In genomic region chr11:119148855-119149370, GRCh38 we compare ENCODE assay signal across 8 cellular contexts. TPM values are rescaled to one million over a fixed set of nuclear protein-coding genes. Genes with fewer than 3 reads are reported as not detected.
A peak's percentile ranks its signal among the peaks of the same experiment; 100 is the strongest.
DNase-seq lines count a peak whose midpoint lies in the region; ATAC-seq and TF ChIP-seq lines count a peak whose summit lies in the region.

TSS of gene ABCG4 (plus strand) at chr11:119149052. CDS start at chr11:119149966, 914 bp downstream.

- intact Hi-C loops in activated B cell treated with CpG ODN at 0.5 μM for 24 hours (cut with micrococcal nuclease), result loop anchor here (5.0 kb wide), 1 partner anchor 133 kb away; no protein-coding TSS in a partner anchor

- peaks cover 12% of the 10 kb centered on the region for H3K4me1 Mint-ChIP-seq in activated B cell treated with CpG ODN at 0.5 μM for 24 hours
- peaks cover 12 to 14% of the 10 kb centered on the region in 2 donors for H3K4me1 Mint-ChIP-seq in natural killer cell treated with Interleukin-12 subunit alpha and Interleukin-12 subunit beta and Interleukin-15 and Interleukin-18, amount 100 ng/mL, for 72 hours (ENCODE audit: low read depth in 2 of 2)

- H3K27me3 Mint-ChIP-seq in activated B cell treated with CpG ODN at 0.5 μM for 24 hours, result peaks cover 56% of the 10 kb centered on the region
- H3K27me3 Mint-ChIP-seq in natural killer cell treated with Interleukin-12 subunit alpha and Interleukin-12 subunit beta and Interleukin-15 and Interleukin-18, amount 100 ng/mL, for 72 hours, result peaks cover 40 to 54% of the 10 kb centered on the region in 2 donors

- H3K4me3 ChIP-seq in epithelial cell of proximal tubule (ENCODE audit: low read depth, low read length), result peak within 1 kb of the TSS; percentile 57

- CTCF ChIA-PET in activated B cell treated with CpG ODN at 0.5 μM for 24 hours (lab: Charles Lee), result no interaction called here

- peak; percentile 49 for ATAC-seq in activated B cell treated with CpG ODN at 0.5 μM for 24 hours (ENCODE audit: low read depth)
- peak; percentile 58 to 71 for ATAC-seq in natural killer cell treated with Interleukin-12 subunit alpha and Interleukin-12 subunit beta and Interleukin-15 and Interleukin-18, amount 100 ng/mL, for 72 hours
- ATAC-seq in HG02981 (IDR thresholded peaks at IDR 0.05; ENCODE audit: unreplicated experiment), result no peak
- no peak for ATAC-seq in GM21515 (IDR thresholded peaks at IDR 0.05; ENCODE audit: unreplicated experiment)
- no peak for ATAC-seq in GM21447 (IDR thresholded peaks at IDR 0.05; ENCODE audit: unreplicated experiment)

- DNase-seq in activated effector memory CD4-positive, alpha-beta T cell treated with anti-CD3 and anti-CD28 coated beads, Interleukin-2, amount 50 U/mL, for 16 hours, result peak; percentile 74
- no peak for DNase-seq in activated effector memory CD4-positive, alpha-beta T cell treated with Interleukin-2 at 50 U/mL for 16 hours
- DNase-seq in activated B cell treated with CpG ODN at 0.5 μM for 24 hours (peak; percentile 27), epithelial cell of proximal tubule (ENCODE audit: low read depth) (no peak)
- no peak for DNase-seq in natural killer cell treated with Interleukin-12 subunit alpha and Interleukin-12 subunit beta and Interleukin-15 and Interleukin-18, amount 100 ng/mL, for 72 hours (ENCODE audit: low spot score)

- TF ChIP-seq CTCF in activated B cell treated with CpG ODN at 0.5 μM for 24 hours (IDR thresholded peaks at IDR 0.05), result no peak
- no peak for TF ChIP-seq CTCF in epithelial cell of proximal tubule (conservative IDR thresholded peaks at IDR 0.05; ENCODE audit: low read depth, low read length)

- no peaks in the 10 kb centered on the region for H3K36me3 Mint-ChIP-seq in activated B cell treated with CpG ODN at 0.5 μM for 24 hours (ENCODE audit: low read depth)
- no peaks in the 10 kb centered on the region for H3K36me3 Mint-ChIP-seq in natural killer cell treated with Interleukin-12 subunit alpha and Interleukin-12 subunit beta and Interleukin-15 and Interleukin-18, amount 100 ng/mL, for 72 hours

- POLR2A ChIA-PET in activated B cell treated with CpG ODN at 0.5 μM for 24 hours (lab: Charles Lee), result interaction anchor here (1.6 to 4.3 kb wide), 2 partner anchors 20 to 54 kb away, joined by 5 to 13 read pairs; partner anchors contain the start of gene NLRX1

- no peaks in the 10 kb centered on the region for H3K9me3 Mint-ChIP-seq in activated B cell treated with CpG ODN at 0.5 μM for 24 hours
- H3K9me3 Mint-ChIP-seq in natural killer cell treated with Interleukin-12 subunit alpha and Interleukin-12 subunit beta and Interleukin-15 and Interleukin-18, amount 100 ng/mL, for 72 hours, result no peaks in the 10 kb centered on the region

- peak within 1 kb of the TSS; percentile 74 for H3K4me3 Mint-ChIP-seq in activated B cell treated with CpG ODN at 0.5 μM for 24 hours
- peak within 1 kb of the TSS; percentile 16 for H3K4me3 Mint-ChIP-seq in natural killer cell treated with Interleukin-12 subunit alpha and Interleukin-12 subunit beta and Interleukin-15 and Interleukin-18, amount 100 ng/mL, for 72 hours

- no peak within 1 kb of the TSS for H3K27ac Mint-ChIP-seq in activated B cell treated with CpG ODN at 0.5 μM for 24 hours
- H3K27ac Mint-ChIP-seq in natural killer cell treated with Interleukin-12 subunit alpha and Interleukin-12 subunit beta and Interleukin-15 and Interleukin-18, amount 100 ng/mL, for 72 hours, result no peak within 1 kb of the TSS

RNA-seq across cellular contexts. Expression of gene ABCG4, which starts in this region (rescaled TPM):
- not detected in 2 replicates for total RNA-seq in activated B cell treated with CpG ODN at 0.5 μM for 24 hours
- total RNA-seq in epithelial cell of proximal tubule, result under 0.01 TPM in 1 of 2 replicates, not detected in the other
- not detected for total RNA-seq in natural killer cell treated with Interleukin-12 subunit alpha and Interleukin-12 subunit beta and Interleukin-15 and Interleukin-18, amount 100 ng/mL, for 72 hours

Comparison
In these comparisons a context has a peak if more than half of its experiments do, and no peak if none do; other contexts are left out.
1. Peak in DNase-seq and ATAC-seq in activated B cell treated with CpG ODN at 0.5 μM for 24 hours; RNA of the gene not detected or under 1 TPM.
2. Peak in ATAC-seq in natural killer cell treated with Interleukin-12 subunit alpha and Interleukin-12 subunit beta and Interleukin-15 and Interleukin-18, amount 100 ng/mL, for 72 hours; RNA of the gene not detected or under 1 TPM.